9 cellular contexts compared by ENCODE assay signal in the genomic region with DNA sequence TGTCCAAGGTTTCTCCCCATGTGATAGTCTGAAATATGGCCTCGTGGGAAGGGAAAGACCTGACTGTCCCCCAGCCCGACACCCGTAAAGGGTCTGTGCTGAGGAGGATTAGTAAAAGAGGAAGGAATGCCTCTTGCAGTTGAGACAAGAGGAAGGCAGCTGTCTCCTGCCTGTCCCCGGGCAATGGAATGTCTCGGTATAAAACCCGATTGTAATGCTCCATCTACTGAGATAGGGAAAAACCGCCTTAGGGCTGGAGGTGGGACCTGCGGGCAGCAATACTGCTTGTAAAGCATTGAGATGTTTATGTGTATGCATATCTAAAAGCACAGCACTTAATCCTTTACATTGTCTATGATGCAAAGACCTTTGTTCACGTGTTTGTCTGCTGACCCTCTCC. TPM values are rescaled to one million over a fixed set of nuclear protein-coding genes. Genes with fewer than 3 reads are reported as not detected.
"Had no signal": no experiment of that assay in that cellular context is flagged by ENCODE, and none has a peak within 500 bp of the region (broad histone marks: within the 10 kb centered on the region; RNA-seq: fewer than 3 reads in every experiment).

No MANE protein-coding gene starts in this region.

RNA-seq across cellular contexts. Expression of a gene that starts 33.9 kb away (rescaled TPM):
- total RNA-seq: activated CD8-positive, alpha-beta T cell treated with anti-CD3 and anti-CD28 coated beads for 36 hours; activated naive CD8-positive, alpha-beta T cell treated with anti-CD3 and anti-CD28 coated beads for 36 hours; activated T-cell treated with anti-CD3 and anti-CD28 coated beads, Interleukin-2, amount 50 U/mL, for 72 hours; activated T-helper 2 cell treated with anti-CD3 and anti-CD28 coated beads, Interferon-gamma antibody, Interleukin-2, Interleukin-4, amounts not matched to agents 10 μg/mL and 5 μg/mL and 100 μg/mL, durations not matched to agents 14 hours and 24 hours and 36 hours; cardiac muscle cell; LHCN-M2; M059J; PC-9; T-cell had no signal
- polyA plus RNA-seq: cardiac muscle cell had no signal
